Comparison of ENCODE assay signal across 8 cellular contexts in genomic region chr1:156115514-156116374, GRCh38. TPM values are rescaled to one million over a fixed set of nuclear protein-coding genes. Genes with fewer than 3 reads are reported as not detected.
A peak's percentile ranks its signal among the peaks of the same experiment; 100 is the strongest.
DNase-seq lines count a peak whose midpoint lies in the region; ATAC-seq and TF ChIP-seq lines count a peak whose summit lies in the region.

No MANE protein-coding gene starts in this region.

- peak overlapping the region; percentile 99 to 100 for H3K9ac ChIP-seq in mucosa of rectum (ENCODE audit: low read depth in 1 of 2, low read length in 2 of 2)

- intact Hi-C loops in aorta (cut with DNase I): loop anchor here in 1 of 2 donors (2.0 kb wide), 1 partner anchor 13 kb away; no protein-coding TSS in a partner anchor

- H3K27ac ChIP-seq in 22Rv1: peak overlapping the region; percentile 89
- H3K27ac ChIP-seq in mucosa of rectum (ENCODE audit: low read depth in 2 of 2, low read length in 2 of 2): peak overlapping the region; percentile 99
- peak overlapping the region; percentile 83 to 88 for H3K27ac ChIP-seq in aorta (ENCODE audit: low read depth in 1 of 2, low read length in 2 of 2)

- TF ChIP-seq POLR2A in erythroblast (IDR thresholded peaks at IDR 0.05; ENCODE audit: low read length): peak; percentile 64

- TF ChIP-seq CTCF in 22Rv1 (IDR thresholded peaks at IDR 0.05): no peak
- TF ChIP-seq CTCF in GM12865 (IDR thresholded peaks at IDR 0.05; ENCODE audit: insufficient read depth, low read depth, low read length, missing control alignments): no peak

- H3K27ac Mint-ChIP-seq in T-helper 17 cell: peak overlapping the region; percentile 100

- DNase-seq in GM12865 (ENCODE audit: low read depth): no peak
- no peak for DNase-seq in T-helper 17 cell
- DNase-seq in erythroblast (lab: John Stamatoyannopoulos, UW): peak; percentile 77 to 81
- DNase-seq in aorta: peak; percentile 82 to 87
- no peak for DNase-seq in AG08395 (ENCODE audit: low spot score)

- H3K9me3 ChIP-seq in T-helper 17 cell (ENCODE audit: control insufficient read depth, low read length, poor library complexity, severe bottlenecking) (no peaks in the 10 kb centered on the region), mucosa of rectum (ENCODE audit: control insufficient read depth in 2 of 2, low read length in 2 of 2) (no peaks in the 10 kb centered on the region), aorta (ENCODE audit: control insufficient read depth, low read length) (no peaks in the 10 kb centered on the region)

- H3K36me3 Mint-ChIP-seq in T-helper 17 cell (ENCODE audit: low read depth): peaks cover 5% of the 10 kb centered on the region

- ATAC-seq in T-helper 17 cell (no peak), aorta (ENCODE audit: low FRiP score) (peak; percentile 31), GM21526 (IDR thresholded peaks at IDR 0.05; ENCODE audit: low FRiP score, unreplicated experiment) (no peak)

- peaks cover 31 to 43% of the 10 kb centered on the region in 2 donors for H3K4me1 ChIP-seq in mucosa of rectum (ENCODE audit: control insufficient read depth in 2 of 2, insufficient read depth in 2 of 2, low read length in 2 of 2)
- H3K4me1 ChIP-seq in aorta (ENCODE audit: control insufficient read depth in 1 of 2, insufficient read depth in 2 of 2, low read length in 2 of 2): no peaks in the 10 kb centered on the region

- peak overlapping the region; percentile 92 for H3K4me3 ChIP-seq in GM12865 (ENCODE audit: low read depth, low read length)
- peak overlapping the region; percentile 97 to 98 for H3K4me3 ChIP-seq in mucosa of rectum (ENCODE audit: low read length in 2 of 2)
- H3K4me3 ChIP-seq in aorta (ENCODE audit: low read length in 2 of 2): peak overlapping the region; percentile 60 to 99

- H3K36me3 ChIP-seq in mucosa of rectum (ENCODE audit: control insufficient read depth in 2 of 2, insufficient read depth in 2 of 2, low read length in 2 of 2): peaks cover 3 to 6% of the 10 kb centered on the region in 2 donors
- H3K36me3 ChIP-seq in aorta (ENCODE audit: control insufficient read depth in 1 of 2, insufficient read depth in 2 of 2, low read length in 1 of 2): no peaks in the 10 kb centered on the region

- WGBS in aorta, 2 donors: 1% methylated on average over 19 of the region's 19 CpGs

- no peaks in the 10 kb centered on the region for H3K27me3 Mint-ChIP-seq in T-helper 17 cell

- H3K27me3 ChIP-seq in mucosa of rectum (ENCODE audit: control insufficient read depth in 2 of 2, insufficient read depth in 2 of 2, low read length in 2 of 2): no peaks in the 10 kb centered on the region
- no peaks in the 10 kb centered on the region for H3K27me3 ChIP-seq in aorta (ENCODE audit: control insufficient read depth in 1 of 2, insufficient read depth in 2 of 2, low read length in 1 of 2)

- H3K4me1 Mint-ChIP-seq in T-helper 17 cell: peaks cover 42% of the 10 kb centered on the region

- H3K4me3 Mint-ChIP-seq in T-helper 17 cell: peak overlapping the region; percentile 93

RNA-seq across cellular contexts. Expression of gene LMNA, which starts 1.2 kb away (rescaled TPM):
- total RNA-seq in T-helper 17 cell (1,000 to 10,000 TPM in 1 of 2 donors, 100 to 1,000 TPM in 1; 919 to 1,908 TPM), aorta (1,000 to 10,000 TPM in 1 of 2 donors, 100 to 1,000 TPM in 1; 497 to 1,067 TPM)
- polyA plus RNA-seq in aorta: 100 to 1,000 TPM in 1 of 2 donors, 10 to 100 TPM in 1; 94.3 to 378 TPM

RNA-seq across cellular contexts. Expression of gene MEX3A, which starts 33.5 kb away (rescaled TPM):
- total RNA-seq in T-helper 17 cell (not detected), aorta (1 to 10 TPM; 1.2 to 1.6 TPM)
- polyA plus RNA-seq in aorta: under 1 TPM; 0.03 to 0.13 TPM

RNA-seq across cellular contexts. Expression of gene SEMA4A, which starts 37.6 kb away (rescaled TPM):
- total RNA-seq in T-helper 17 cell (10 to 100 TPM; 21.7 to 58.1 TPM), aorta (10 to 100 TPM in 1 of 2 donors, 1 to 10 TPM in 1; 8.9 to 20.0 TPM)
- 1 to 10 TPM; 3.0 to 4.7 TPM for polyA plus RNA-seq in aorta

RNA-seq across cellular contexts. Expression of gene RAB25, which starts 54.8 kb away (rescaled TPM):
- total RNA-seq in T-helper 17 cell: 1 to 10 TPM; 1.4 to 1.8 TPM
- not detected for total RNA-seq in aorta
- polyA plus RNA-seq in aorta: 10 to 100 TPM in 1 of 2 donors, 1 to 10 TPM in 1; 1.5 to 32.4 TPM

Comparison
In these comparisons a context has a peak if more than half of its experiments do, and no peak if none do; other contexts are left out.
1. DNase-seq: peak in erythroblast (2 of 2) and aorta (2 of 2); none in GM12865 (single experiment), T-helper 17 cell (0 of 3) and AG08395 (single experiment).
2. Peak in every context shown above with its lines, with median percentiles within 50 percentile points of each other: H3K27ac ChIP-seq and H3K4me3 ChIP-seq.